In genomic region chr10:129467346-129468119, GRCh38 we compare ENCODE assay signal across 8 cellular contexts. TPM values are rescaled to one million over a fixed set of nuclear protein-coding genes. Genes with fewer than 3 reads are reported as not detected.
A peak's percentile ranks its signal among the peaks of the same experiment; 100 is the strongest.
DNase-seq lines count a peak whose midpoint lies in the region; ATAC-seq and TF ChIP-seq lines count a peak whose summit lies in the region.

No MANE protein-coding gene starts in this region.

- H3K27ac ChIP-seq in heart right ventricle: peak overlapping the region; percentile 27 to 96 (median 86)
- H3K27ac ChIP-seq in rectal smooth muscle tissue (ENCODE audit: low read depth, low read length): peak overlapping the region; percentile 74

- intact Hi-C loops in heart right ventricle (cut with DNase I): loop anchor here in 1 of 10 donors (10.0 kb wide), 1 partner anchor 507 kb away; no protein-coding TSS in a partner anchor

- H3K4me3 ChIP-seq in heart right ventricle (peak overlapping the region; percentile 61 to 96 (median 78)), rectal smooth muscle tissue (ENCODE audit: low read length) (peak overlapping the region; percentile 91)

- peak; percentile 1 for ATAC-seq in GM18861 (IDR thresholded peaks at IDR 0.05; ENCODE audit: unreplicated experiment)
- ATAC-seq in HG03139 (IDR thresholded peaks at IDR 0.05; ENCODE audit: unreplicated experiment): peak; percentile 22
- ATAC-seq in heart right ventricle: peak in 5 of 8 donors; percentile 9 to 41 (median 28)

- TF ChIP-seq CTCF in heart right ventricle (IDR thresholded peaks at IDR 0.05): no peak

- 31 to 35% methylated on average over 26 of the region's 26 CpGs for WGBS in heart right ventricle, 2 donors

- H3K27me3 ChIP-seq in heart right ventricle (no peaks in the 10 kb centered on the region), rectal smooth muscle tissue (ENCODE audit: control insufficient read depth, insufficient read depth, low read length) (no peaks in the 10 kb centered on the region)

- no peaks in the 10 kb centered on the region for H3K9me3 ChIP-seq in heart right ventricle

- H3K4me1 ChIP-seq in heart right ventricle (peaks cover 4 to 19% (median 15%) of the 10 kb centered on the region in 9 donors), rectal smooth muscle tissue (ENCODE audit: control insufficient read depth, insufficient read depth, low read length) (peaks cover 8% of the 10 kb centered on the region)

- H3K36me3 ChIP-seq in heart right ventricle (peaks cover 0 to 21% (median 0%) of the 10 kb centered on the region in 9 donors), rectal smooth muscle tissue (ENCODE audit: control insufficient read depth, insufficient read depth, low read length) (no peaks in the 10 kb centered on the region)

- H3K9ac ChIP-seq in rectal smooth muscle tissue (ENCODE audit: low read length): peak overlapping the region; percentile 90

- DNase-seq in activated T-helper 1 cell treated with Interleukin-2 at 50 U/mL for 16 hours (ENCODE audit: low read depth): peak; percentile 5
- peak in 1 of 2 donors; percentile 17 for DNase-seq in heart right ventricle
- DNase-seq in NCI-H2171 (lab: John Stamatoyannopoulos, UW): no peak
- DNase-seq in T-helper 9 cell: no peak
- DNase-seq in iPS-NIHi11 (ENCODE audit: low spot score): no peak

RNA-seq across cellular contexts. Expression of gene MGMT, which starts 0.5 kb away (rescaled TPM):
- 10 to 100 TPM in 8 of 10 donors, 1 to 10 TPM in 2; 8.4 to 17.8 (median 12.9) TPM for total RNA-seq in heart right ventricle
- 10 to 100 TPM; 10.1 to 11.9 TPM for polyA plus RNA-seq in heart right ventricle
